In genomic region chr15:64893481-64894394, GRCh38 we compare ENCODE assay signal across 1 cellular context.
A peak's percentile ranks its signal among the peaks of the same experiment; 100 is the strongest.
TF ChIP-seq lines count a peak whose summit lies in the region.

No MANE protein-coding gene starts in this region.

TF ChIP-seq in HepG2, 621 proteins besides CTCF, POLR2A, EP300 and RAD21 (continued from another document and continues in another):
- TF ChIP-seq ZBTB46 (CRISPR knock-in tag; IDR thresholded peaks at IDR 0.05; ENCODE audit: borderline replicate concordance) (no peak), BRCA1 (CRISPR knock-in tag; IDR thresholded peaks at IDR 0.05) (no peak), ZNF550 (CRISPR knock-in tag; IDR thresholded peaks at IDR 0.05; ENCODE audit: borderline replicate concordance) (no peak), TFDP2 (CRISPR knock-in tag; IDR thresholded peaks at IDR 0.05) (no peak), ZBTB26 (CRISPR knock-in tag; IDR thresholded peaks at IDR 0.05; ENCODE audit: borderline replicate concordance) (0 out of 2 replicates have a peak, but pooled peaks have one; percentile 8), FOSL2 (CRISPR knock-in tag; IDR thresholded peaks at IDR 0.05) (peak; percentile 63; the same call in 1 of the 2 replicates), ZNF674 (CRISPR knock-in tag; IDR thresholded peaks at IDR 0.05; ENCODE audit: low read depth) (no peak), TRIM22 (IDR thresholded peaks at IDR 0.05) (no peak), TOE1 (CRISPR knock-in tag; IDR thresholded peaks at IDR 0.05) (no peak), MIER2 (CRISPR knock-in tag; IDR thresholded peaks at IDR 0.05) (no peak), HOMEZ (CRISPR knock-in tag; IDR thresholded peaks at IDR 0.05; ENCODE audit: low read depth) (no peak), JUND (CRISPR knock-in tag; IDR thresholded peaks at IDR 0.05) (no peak), GTF2F1 (IDR thresholded peaks at IDR 0.05; ENCODE audit: low read length) (no peak), HDAC6 (IDR thresholded peaks at IDR 0.05; ENCODE audit: low read depth, low read length) (no peak), ZNF232 (CRISPR knock-in tag; IDR thresholded peaks at IDR 0.05; ENCODE audit: borderline replicate concordance) (no peak), ATRX (CRISPR knock-in tag; IDR thresholded peaks at IDR 0.05; ENCODE audit: borderline replicate concordance) (no peak), AKNA (CRISPR knock-in tag; IDR thresholded peaks at IDR 0.05; ENCODE audit: borderline replicate concordance) (no peak), POLR2G (IDR thresholded peaks at IDR 0.05; ENCODE audit: low read depth, low read length) (peak; percentile 69), REXO4 (CRISPR knock-in tag; IDR thresholded peaks at IDR 0.05; ENCODE audit: borderline replicate concordance) (no peak), ZNF589 (CRISPR knock-in tag; conservative IDR thresholded peaks at IDR 0.05) (no peak), CEBPZ (IDR thresholded peaks at IDR 0.05; ENCODE audit: low read length) (no peak), ZNF484 (CRISPR knock-in tag; IDR thresholded peaks at IDR 0.05; ENCODE audit: borderline replicate concordance, low read depth) (no peak), ZUFSP (CRISPR knock-in tag; IDR thresholded peaks at IDR 0.05; ENCODE audit: borderline replicate concordance) (no peak), POLR2AphosphoS2 (IDR thresholded peaks at IDR 0.05; ENCODE audit: low read depth, low read length) (no peak), GABPB1 (CRISPR knock-in tag; IDR thresholded peaks at IDR 0.05) (peak; percentile 81), TBX2 (CRISPR knock-in tag; IDR thresholded peaks at IDR 0.05; ENCODE audit: borderline replicate concordance) (no peak), ZNF576 (CRISPR knock-in tag; IDR thresholded peaks at IDR 0.05) (no peak), ZNF441 (CRISPR knock-in tag; IDR thresholded peaks at IDR 0.05; ENCODE audit: borderline replicate concordance) (no peak), ZNF143 (CRISPR knock-in tag; IDR thresholded peaks at IDR 0.05) (no peak), FOXA1 (IDR thresholded peaks at IDR 0.05) (no peak), FOXA1 (CRISPR knock-in tag; IDR thresholded peaks at IDR 0.05) (no peak), U2AF1 (optimal IDR thresholded peaks at IDR 0.05; ENCODE audit: low read depth, low read length) (no peak), REPIN1 (CRISPR knock-in tag; IDR thresholded peaks at IDR 0.05; ENCODE audit: borderline replicate concordance, low read depth) (no peak), HINFP (CRISPR knock-in tag; IDR thresholded peaks at IDR 0.05; ENCODE audit: low read depth) (no peak), ZNF546 (CRISPR knock-in tag; conservative IDR thresholded peaks at IDR 0.05) (no peak), NRL (CRISPR knock-in tag; IDR thresholded peaks at IDR 0.05; ENCODE audit: borderline replicate concordance) (no peak), ZNF7 (CRISPR knock-in tag; IDR thresholded peaks at IDR 0.05) (no peak), ZKSCAN5 (CRISPR knock-in tag; IDR thresholded peaks at IDR 0.05) (no peak), DBP (CRISPR knock-in tag; IDR thresholded peaks at IDR 0.05; ENCODE audit: not compliant biosample characterization) (no peak), MIXL1 (CRISPR knock-in tag; IDR thresholded peaks at IDR 0.05) (no peak)
